In the genomic region with DNA sequence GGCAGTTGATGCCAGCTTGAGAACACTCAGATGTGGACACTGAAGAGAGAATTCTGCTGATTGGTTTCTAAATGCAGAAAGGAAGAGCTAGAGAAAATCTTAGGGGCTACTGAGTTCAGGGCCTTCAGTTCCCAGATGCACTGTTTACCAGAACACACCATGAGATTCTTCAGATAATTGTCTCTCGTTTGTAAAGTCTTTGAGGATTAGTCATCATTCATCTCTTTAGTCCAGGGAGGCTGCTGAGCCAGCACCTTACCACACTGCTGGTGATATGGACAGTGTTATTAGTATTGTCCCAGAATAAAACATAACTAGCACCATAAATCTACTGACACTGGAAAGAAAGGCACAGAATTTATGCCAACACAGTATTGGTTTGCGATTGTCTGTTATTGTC, we compare ENCODE assay signal across 13 cellular contexts.
"Had no signal": no experiment of that assay in that cellular context is flagged by ENCODE, and none has a peak within 500 bp of the region (broad histone marks: within the 10 kb centered on the region; RNA-seq: fewer than 3 reads in every experiment).

No MANE protein-coding gene starts in this region.

- DNase-seq: activated CD4-positive, alpha-beta T cell treated with anti-CD3 and anti-CD28 coated beads for 36 hours; activated CD8-positive, alpha-beta memory T cell treated with anti-CD3 and anti-CD28 coated beads, Interleukin-2, amount 50 U/mL, for 4 hours; activated CD8-positive, alpha-beta T cell treated with anti-CD3 and anti-CD28 coated beads for 36 hours; activated naive CD8-positive, alpha-beta T cell treated with anti-CD3 and anti-CD28 coated beads, Interleukin-2, amount 10 ng/mL, durations not matched to agents 7 days and 5 days; anterior cingulate cortex; caudate nucleus; effector CD8-positive, alpha-beta T cell; left cardiac atrium; natural killer cell; posterior cingulate gyrus; right cardiac atrium; T1000; WERI-Rb-1 had no signal
